15 cellular contexts compared by ENCODE assay signal in genomic region chr18:13265901-13266207, GRCh38. TPM values are rescaled to one million over a fixed set of nuclear protein-coding genes. Genes with fewer than 3 reads are reported as not detected.
A peak's percentile ranks its signal among the peaks of the same experiment; 100 is the strongest.
DNase-seq lines count a peak whose midpoint lies in the region; ATAC-seq and TF ChIP-seq lines count a peak whose summit lies in the region.
"Had no signal": no experiment of that assay in that cellular context is flagged by ENCODE, and none has a peak within 500 bp of the region (broad histone marks: within the 10 kb centered on the region; RNA-seq: fewer than 3 reads in every experiment).

No MANE protein-coding gene starts in this region.

- H3K27me3 ChIP-seq in CD4-positive, CD25-positive, alpha-beta regulatory T cell (ENCODE audit: control insufficient read depth, insufficient read depth, low read length), result no peaks in the 10 kb centered on the region
- H3K27me3 ChIP-seq in GM23248 (replicated peaks; ENCODE audit: insufficient read depth) (peaks cover 59% of the 10 kb centered on the region), rectal smooth muscle tissue (ENCODE audit: control insufficient read depth, insufficient read depth, low read length) (no peaks in the 10 kb centered on the region)
- H3K27me3 ChIP-seq: upper lobe of left lung had no signal

- H3K79me2 ChIP-seq in GM23248 (ENCODE audit: insufficient read depth), result no peaks in the 10 kb centered on the region

- no peak overlapping the region for H2AFZ ChIP-seq in GM23248

- in situ Hi-C loops in GM23248 (cut with MboI), result no loop called here

- H3K27ac Mint-ChIP-seq in CD4-positive, CD25-positive, alpha-beta regulatory T cell, result peak overlapping the region; percentile 92 to 98 (median 96)
- H3K27ac Mint-ChIP-seq in glutamatergic neuron (ENCODE audit: unreplicated experiment), result no peak overlapping the region
- H3K27ac Mint-ChIP-seq: WTC11 had no signal

- H3K9me2 ChIP-seq in GM23248 (ENCODE audit: insufficient read depth), result no peaks in the 10 kb centered on the region

- 3 to 9% methylated on average over 9 of the region's 9 CpGs for WGBS in GM23248 (ENCODE audit: low coverage in 1 of 2, low lambda C conversion rate in 2 of 2, missing lambda C conversion rate in 2 of 2), 2 experiments

- no peak overlapping the region for H3K9ac ChIP-seq in GM23248
- no peak overlapping the region for H3K9ac ChIP-seq in rectal smooth muscle tissue (ENCODE audit: low read length)

- H3K36me3 Mint-ChIP-seq in CD4-positive, CD25-positive, alpha-beta regulatory T cell, result peaks cover 16% of the 10 kb centered on the region
- no peaks in the 10 kb centered on the region for H3K36me3 Mint-ChIP-seq in glutamatergic neuron (ENCODE audit: unreplicated experiment)
- H3K36me3 Mint-ChIP-seq: WTC11 had no signal

- peaks cover 38% of the 10 kb centered on the region for H3K4me1 ChIP-seq in CD4-positive, CD25-positive, alpha-beta regulatory T cell (ENCODE audit: control insufficient read depth, insufficient read depth, low read length, poor library complexity, severe bottlenecking)
- H3K4me1 ChIP-seq in GM23248 (ENCODE audit: insufficient read depth) (0 out of 2 replicates have a peak, but pooled peaks cover 4% of the 10 kb centered on the region), rectal smooth muscle tissue (ENCODE audit: control insufficient read depth, insufficient read depth, low read length) (peaks cover 84% of the 10 kb centered on the region)

- no peaks in the 10 kb centered on the region for H4K20me1 ChIP-seq in GM23248 (ENCODE audit: insufficient read depth)

- H3K4me1 Mint-ChIP-seq in CD4-positive, CD25-positive, alpha-beta regulatory T cell, result peaks cover 21 to 79% (median 53%) of the 10 kb centered on the region in 4 donors
- H3K4me1 Mint-ChIP-seq in glutamatergic neuron (ENCODE audit: low read depth, unreplicated experiment), result no peaks in the 10 kb centered on the region

- ATAC-seq in CD4-positive, CD25-positive, alpha-beta regulatory T cell (ENCODE audit: low read depth in 2 of 2), result peak in 1 of 2 donors; percentile 13
- ATAC-seq in GM21786 (IDR thresholded peaks at IDR 0.05; ENCODE audit: unreplicated experiment) (no peak), GM21528 (IDR thresholded peaks at IDR 0.05; ENCODE audit: low FRiP score, unreplicated experiment) (no peak)
- ATAC-seq: SK-N-SH treated with all-trans-retinoic acid at 6 μM for 48 hours, WTC11 had no signal

- peaks cover 0 to 12% (median 0%) of the 10 kb centered on the region in 7 donors for H3K9me3 Mint-ChIP-seq in CD4-positive, CD25-positive, alpha-beta regulatory T cell
- H3K9me3 Mint-ChIP-seq in glutamatergic neuron (ENCODE audit: unreplicated experiment), result peaks cover 3% of the 10 kb centered on the region
- H3K9me3 Mint-ChIP-seq: WTC11 had no signal

- no peak overlapping the region for H3K4me2 ChIP-seq in GM23248 (ENCODE audit: unreplicated experiment)

- H3K27me3 Mint-ChIP-seq in CD4-positive, CD25-positive, alpha-beta regulatory T cell, result no peaks in the 10 kb centered on the region
- H3K27me3 Mint-ChIP-seq in glutamatergic neuron (ENCODE audit: unreplicated experiment), result peaks cover 1% of the 10 kb centered on the region

- TF ChIP-seq CTCF in glutamatergic neuron (IDR thresholded peaks at IDR 0.05; ENCODE audit: partially characterized antibody, unreplicated experiment), result no peak

- H3F3A ChIP-seq in GM23248 (ENCODE audit: insufficient read depth), result no peaks in the 10 kb centered on the region

- H3K9me3 ChIP-seq in CD4-positive, CD25-positive, alpha-beta regulatory T cell (ENCODE audit: control insufficient read depth in 2 of 2, low read length in 2 of 2), result no peaks in the 10 kb centered on the region
- H3K9me3 ChIP-seq in GM23248 (ENCODE audit: low read depth), result no peaks in the 10 kb centered on the region
- H3K9me3 ChIP-seq: upper lobe of left lung had no signal

- no peaks in the 10 kb centered on the region for H3K36me3 ChIP-seq in CD4-positive, CD25-positive, alpha-beta regulatory T cell (ENCODE audit: control insufficient read depth, insufficient read depth, low read length)
- no peaks in the 10 kb centered on the region for H3K36me3 ChIP-seq in GM23248 (ENCODE audit: low read depth)
- H3K36me3 ChIP-seq in rectal smooth muscle tissue (ENCODE audit: control insufficient read depth, insufficient read depth, low read length), result no peaks in the 10 kb centered on the region
- H3K36me3 ChIP-seq: upper lobe of left lung had no signal

- peak overlapping the region; percentile 73 for H3K27ac ChIP-seq in CD4-positive, CD25-positive, alpha-beta regulatory T cell (ENCODE audit: insufficient read depth, low read length, poor library complexity, severe bottlenecking)
- no peak overlapping the region for H3K27ac ChIP-seq in GM23248
- peak overlapping the region; percentile 68 for H3K27ac ChIP-seq in caudate nucleus (ENCODE audit: low read depth, low read length)
- peak overlapping the region; percentile 74 for H3K27ac ChIP-seq in rectal smooth muscle tissue (ENCODE audit: low read depth, low read length)

- peak overlapping the region; percentile 70 for H3K4me3 ChIP-seq in CD4-positive, CD25-positive, alpha-beta regulatory T cell (ENCODE audit: low read depth, low read length)
- H3K4me3 ChIP-seq in GM23248, result no peak overlapping the region
- H3K4me3 ChIP-seq in rectal smooth muscle tissue (ENCODE audit: low read length), result no peak overlapping the region
- H3K4me3 ChIP-seq: K562, upper lobe of left lung had no signal

- peak in 1 of 3 donors; percentile 38 for DNase-seq in CD4-positive, CD25-positive, alpha-beta regulatory T cell
- DNase-seq in GM23248 (peak; percentile 35), caudate nucleus (lab: John Stamatoyannopoulos, UW) (no peak), dermis blood vessel endothelial cell (no peak), glutamatergic neuron (no peak)
- DNase-seq: NCI-H1436 treated with DMSO at 0.1 percent for 48 hours, NCI-H446 had no signal

- peak overlapping the region; percentile 27 to 92 (median 75) for H3K4me3 Mint-ChIP-seq in CD4-positive, CD25-positive, alpha-beta regulatory T cell
- no peak overlapping the region for H3K4me3 Mint-ChIP-seq in glutamatergic neuron (ENCODE audit: unreplicated experiment)
- H3K4me3 Mint-ChIP-seq: WTC11 had no signal

RNA-seq across cellular contexts. Expression of gene LDLRAD4, which starts 47.3 kb away (rescaled TPM):
- 207 TPM for total RNA-seq in CD4-positive, CD25-positive, alpha-beta regulatory T cell
- polyA plus RNA-seq in CD4-positive, CD25-positive, alpha-beta regulatory T cell, result 10 to 100 TPM; 42.4 to 58.7 (median 48.6) TPM
- total RNA-seq in GM23248 (2014; rRNA removed; shearing (Covaris generic)), result not detected in 2 replicates
- polyA plus RNA-seq in GM23248 (2016; fragmentation: Nextera tagmentation; extraction: Ambion mirVana), result not detected in 2 replicates
- total RNA-seq in dermis blood vessel endothelial cell, result 15.9 and 20.1 TPM in 2 replicates
- 0.29 TPM for total RNA-seq in glutamatergic neuron (ENCODE audit: unreplicated experiment)
- total RNA-seq: bronchial epithelial cell, K562 had no signal

Comparison
In these comparisons a context has a peak if more than half of its experiments do, and no peak if none do; other contexts are left out.
1. RNA of gene LDLRAD4, which starts 47.3 kb away (total RNA-seq): 207 TPM in CD4-positive, CD25-positive, alpha-beta regulatory T cell (single experiment) and 15.9 to 20.1 TPM in dermis blood vessel endothelial cell; 0.29 TPM in glutamatergic neuron (single experiment) and not detected in GM23248; every median in the first group is over 10 times any median in the second.